9 cellular contexts compared by ENCODE assay signal in genomic region chr13:72728290-72728605, GRCh38. TPM values are rescaled to one million over a fixed set of nuclear protein-coding genes. Genes with fewer than 3 reads are reported as not detected.
DNase-seq lines count a peak whose midpoint lies in the region; ATAC-seq, FAIRE-seq and TF ChIP-seq lines count a peak whose summit lies in the region.
"Had no signal": no experiment of that assay in that cellular context is flagged by ENCODE, and none has a peak within 500 bp of the region (broad histone marks: within the 10 kb centered on the region; RNA-seq: fewer than 3 reads in every experiment).

No MANE protein-coding gene starts in this region.

- BruUV-seq in endothelial cell of umbilical vein (replicated peaks; lab: Mats Ljungman, UMichigan), result TSS peak; percentile 35

- no peak for ATAC-seq in HG02642 (IDR thresholded peaks at IDR 0.05; ENCODE audit: poor library complexity, unreplicated experiment)

- TF ChIP-seq POLR2A in endothelial cell of umbilical vein (IDR thresholded peaks at IDR 0.05; ENCODE audit: low read depth, low read length), result no peak

- TF ChIP-seq CTCF in DOHH2 (IDR thresholded peaks at IDR 0.05; ENCODE audit: low read depth, low read length, poor library complexity, severe bottlenecking) (no peak), OCI-LY3 (IDR thresholded peaks at IDR 0.05; ENCODE audit: low read depth, low read length) (no peak), endothelial cell of umbilical vein (IDR thresholded peaks at IDR 0.05; ENCODE audit: extremely low read depth in 1 of 2, insufficient read depth in 1 of 2, low read depth in 1 of 2, low read length in 2 of 2) (no peak), parathyroid adenoma (IDR thresholded peaks at IDR 0.05) (no peak)

- FAIRE-seq in endothelial cell of umbilical vein (lab: Jason Lieb, UNC), result peak; percentile 31

- DNase-seq in endothelial cell of umbilical vein (ENCODE audit: low read depth, low spot score), result peak; percentile 13
- no peak for DNase-seq in cerebellar nuclear complex (lab: John Stamatoyannopoulos, UW)
- no peak for DNase-seq in stimulated activated CD4-positive, alpha-beta T cell treated with anti-CD3 and anti-CD28 coated beads, Interleukin-4, amount 100 ng/mL, for 4 hours
- DNase-seq in iPS-NIHi11 (ENCODE audit: low spot score), result no peak

- H4K20me1 ChIP-seq in DOHH2 (ENCODE audit: control insufficient read depth, insufficient read depth, low read depth, low read length) (no peaks in the 10 kb centered on the region), OCI-LY3 (ENCODE audit: insufficient read depth, low read length) (peaks cover 9% of the 10 kb centered on the region; the same call in 1 of the 2 replicates), endothelial cell of umbilical vein (replicated peaks; ENCODE audit: control insufficient read depth, extremely low read depth, insufficient read depth, low read length) (no peaks in the 10 kb centered on the region)

- no peaks in the 10 kb centered on the region for H3K9me1 ChIP-seq in endothelial cell of umbilical vein (replicated peaks; ENCODE audit: control insufficient read depth, extremely low read depth, insufficient read depth, low read length)

- peaks cover 84% of the 10 kb centered on the region for H3K79me2 ChIP-seq in DOHH2 (ENCODE audit: control insufficient read depth, low read length)
- H3K79me2 ChIP-seq in OCI-LY3 (ENCODE audit: low read length), result peaks cover 89% of the 10 kb centered on the region
- H3K79me2 ChIP-seq in endothelial cell of umbilical vein (ENCODE audit: control insufficient read depth, insufficient read depth, low read length), result peaks cover 78% of the 10 kb centered on the region
- no peaks in the 10 kb centered on the region for H3K79me2 ChIP-seq in parathyroid adenoma

- H2AFZ ChIP-seq in OCI-LY3 (ENCODE audit: low read depth, low read length), result peak overlapping the region; percentile 60
- peak overlapping the region; percentile 93 for H2AFZ ChIP-seq in endothelial cell of umbilical vein (ENCODE audit: low read depth, low read length)
- H2AFZ ChIP-seq in parathyroid adenoma, result peak overlapping the region; percentile 87

- peaks cover 77% of the 10 kb centered on the region for H3K36me3 ChIP-seq in DOHH2 (ENCODE audit: control insufficient read depth, low read length)
- peaks cover 43% of the 10 kb centered on the region for H3K36me3 ChIP-seq in OCI-LY3 (replicated peaks; ENCODE audit: low read depth, low read length)
- H3K36me3 ChIP-seq in endothelial cell of umbilical vein (ENCODE audit: control insufficient read depth in 2 of 2, extremely low read depth in 1 of 2, insufficient read depth in 2 of 2, low read length in 2 of 2), result peaks cover 0 to 2% of the 10 kb centered on the region in 2 experiments
- no peaks in the 10 kb centered on the region for H3K36me3 ChIP-seq in parathyroid adenoma (ENCODE audit: control insufficient read depth, insufficient read depth, low read length)

- CTCF ChIA-PET in endothelial cell of umbilical vein (lab: Charles Lee), result interaction anchor here (0.7 to 1.0 kb wide), 3 partner anchors 10 to 76 kb away, joined by 3 read pairs; no protein-coding TSS in a partner anchor

- peak overlapping the region; percentile 58 for H3K27ac ChIP-seq in DOHH2 (ENCODE audit: low read depth, low read length)
- H3K27ac ChIP-seq in OCI-LY3 (ENCODE audit: low read length), result peak overlapping the region; percentile 59
- no peak overlapping the region for H3K27ac ChIP-seq in endothelial cell of umbilical vein (ENCODE audit: insufficient read depth, low read depth, low read length)
- H3K27ac ChIP-seq in parathyroid adenoma, result no peak overlapping the region
- H3K27ac ChIP-seq: epithelial cell of prostate had no signal

- H3K4me3 ChIP-seq in DOHH2 (ENCODE audit: low read length), result peak overlapping the region; percentile 99
- peak overlapping the region; percentile 92 for H3K4me3 ChIP-seq in OCI-LY3 (ENCODE audit: low read length)
- peak overlapping the region; percentile 42 to 77 (median 76) for H3K4me3 ChIP-seq in endothelial cell of umbilical vein (replicated peaks in 1 of 3; ENCODE audit: insufficient read depth in 1 of 3, low read depth in 1 of 3, low read length in 3 of 3)
- H3K4me3 ChIP-seq in parathyroid adenoma (ENCODE audit: low read depth, low read length), result peak overlapping the region; percentile 88

- no peaks in the 10 kb centered on the region for H3K9me2 ChIP-seq in DOHH2 (replicated peaks; ENCODE audit: control insufficient read depth, low read length)

- H3K27me3 ChIP-seq in DOHH2 (ENCODE audit: control insufficient read depth, low read length) (no peaks in the 10 kb centered on the region), OCI-LY3 (ENCODE audit: low read depth, low read length) (no peaks in the 10 kb centered on the region), endothelial cell of umbilical vein (ENCODE audit: control insufficient read depth in 2 of 2, insufficient read depth in 2 of 2, low read length in 2 of 2) (no peaks in the 10 kb centered on the region), parathyroid adenoma (ENCODE audit: control insufficient read depth, insufficient read depth, low read length) (no peaks in the 10 kb centered on the region)

- H3K4me2 ChIP-seq in DOHH2 (ENCODE audit: low read length) (peak overlapping the region; percentile 75), OCI-LY3 (ENCODE audit: low read length) (peak overlapping the region; percentile 89), endothelial cell of umbilical vein (ENCODE audit: insufficient read depth, low read length) (peak overlapping the region; percentile 60), parathyroid adenoma (ENCODE audit: low read length) (peak overlapping the region; percentile 81)

- dilution Hi-C loops in endothelial cell of umbilical vein (cut with MboI; ENCODE audit: extremely low pct_ligation_motif_present, low sequenced_read_pairs), result no loop called here

- no peaks in the 10 kb centered on the region for H3F3A ChIP-seq in DOHH2 (ENCODE audit: control insufficient read depth, insufficient read depth)

- POLR2A ChIA-PET in endothelial cell of umbilical vein (lab: Charles Lee), result no interaction called here

- H3K4me1 ChIP-seq in DOHH2 (ENCODE audit: control insufficient read depth, low read length) (peaks cover 44% of the 10 kb centered on the region), OCI-LY3 (ENCODE audit: low read length) (peaks cover 35% of the 10 kb centered on the region), endothelial cell of umbilical vein (ENCODE audit: control insufficient read depth, extremely low read depth, insufficient read depth, low read length) (peaks cover 24% of the 10 kb centered on the region), parathyroid adenoma (no peaks in the 10 kb centered on the region)

- H3K9me3 ChIP-seq in DOHH2 (ENCODE audit: control insufficient read depth, insufficient read depth, low read length), result no peaks in the 10 kb centered on the region
- H3K9me3 ChIP-seq in OCI-LY3 (ENCODE audit: insufficient read depth, low read length), result no peaks in the 10 kb centered on the region
- no peaks in the 10 kb centered on the region for H3K9me3 ChIP-seq in endothelial cell of umbilical vein (replicated peaks; ENCODE audit: control insufficient read depth, insufficient read depth, low read length)
- no peaks in the 10 kb centered on the region for H3K9me3 ChIP-seq in parathyroid adenoma (ENCODE audit: control insufficient read depth, low read length)

- H3K9ac ChIP-seq in OCI-LY3 (ENCODE audit: low read length) (peak overlapping the region; percentile 94), endothelial cell of umbilical vein (replicated peaks; ENCODE audit: extremely low read depth, insufficient read depth, low read length) (peak overlapping the region; percentile 45), parathyroid adenoma (no peak overlapping the region)

- intact Hi-C loops in endothelial cell of umbilical vein (cut with micrococcal nuclease), result no loop called here

RNA-seq across cellular contexts. Expression of gene BORA, which starts 0.5 kb away (rescaled TPM):
- total RNA-seq in endothelial cell of umbilical vein, result 11.2 and 11.5 TPM in 2 replicates
- 2.4 and 3.2 TPM in 2 replicates for polyA plus RNA-seq in endothelial cell of umbilical vein
- 4.9 and 5.3 TPM in 2 replicates for polyA plus RNA-seq in endothelial cell of umbilical vein (2011; cell fraction: cytosol; rRNA removed)
- polyA plus RNA-seq in endothelial cell of umbilical vein (2011; cell fraction: nucleus; rRNA removed), result 4.8 and 5.6 TPM in 2 replicates
- 5.9 and 10.7 TPM in 2 replicates for polyA plus RNA-seq in endothelial cell of umbilical vein (2012)
- polyA minus RNA-seq in endothelial cell of umbilical vein, result 2.7 and 3.9 TPM in 2 replicates
- polyA minus RNA-seq in endothelial cell of umbilical vein (2011; cell fraction: cytosol; rRNA and poly(A)+ RNA removed), result 3.5 TPM
- 3.7 and 4.6 TPM in 2 replicates for polyA minus RNA-seq in endothelial cell of umbilical vein (2011; cell fraction: nucleus; rRNA and poly(A)+ RNA removed)

RNA-seq across cellular contexts. Expression of gene MZT1, which starts 0.8 kb away (rescaled TPM):
- total RNA-seq in endothelial cell of umbilical vein, result 19.4 and 22.6 TPM in 2 replicates
- 4.2 and 6.3 TPM in 2 replicates for polyA plus RNA-seq in endothelial cell of umbilical vein
- 6.0 and 6.4 TPM in 2 replicates for polyA plus RNA-seq in endothelial cell of umbilical vein (2011; cell fraction: cytosol; rRNA removed)
- polyA plus RNA-seq in endothelial cell of umbilical vein (2011; cell fraction: nucleus; rRNA removed), result 1.4 and 3.3 TPM in 2 replicates
- 13.6 and 21.1 TPM in 2 replicates for polyA plus RNA-seq in endothelial cell of umbilical vein (2012)
- polyA minus RNA-seq in endothelial cell of umbilical vein, result 1.8 and 2.0 TPM in 2 replicates
- polyA minus RNA-seq in endothelial cell of umbilical vein (2011; cell fraction: cytosol; rRNA and poly(A)+ RNA removed), result 7.1 TPM
- 1.1 and 1.4 TPM in 2 replicates for polyA minus RNA-seq in endothelial cell of umbilical vein (2011; cell fraction: nucleus; rRNA and poly(A)+ RNA removed)

RNA-seq across cellular contexts. Expression of gene DIS3, which starts 53.5 kb away (rescaled TPM):
- total RNA-seq in endothelial cell of umbilical vein, result 31.4 and 32.8 TPM in 2 replicates
- 11.4 and 12.4 TPM in 2 replicates for polyA plus RNA-seq in endothelial cell of umbilical vein
- 11.7 and 11.9 TPM in 2 replicates for polyA plus RNA-seq in endothelial cell of umbilical vein (2011; cell fraction: cytosol; rRNA removed)
- polyA plus RNA-seq in endothelial cell of umbilical vein (2011; cell fraction: nucleus; rRNA removed), result 21.1 and 27.4 TPM in 2 replicates
- polyA plus RNA-seq in endothelial cell of umbilical vein (2012), result 28.5 and 36.7 TPM in 2 replicates
- polyA minus RNA-seq in endothelial cell of umbilical vein, result 18.1 and 20.7 TPM in 2 replicates
- polyA minus RNA-seq in endothelial cell of umbilical vein (2011; cell fraction: cytosol; rRNA and poly(A)+ RNA removed), result 20.1 TPM
- 17.9 and 29.5 TPM in 2 replicates for polyA minus RNA-seq in endothelial cell of umbilical vein (2011; cell fraction: nucleus; rRNA and poly(A)+ RNA removed)

RNA-seq across cellular contexts. Expression of gene PIBF1, which starts 53.7 kb away (rescaled TPM):
- 18.2 and 18.4 TPM in 2 replicates for total RNA-seq in endothelial cell of umbilical vein
- 0.72 and 1.4 TPM in 2 replicates for polyA plus RNA-seq in endothelial cell of umbilical vein
- 3.1 and 3.6 TPM in 2 replicates for polyA plus RNA-seq in endothelial cell of umbilical vein (2011; cell fraction: cytosol; rRNA removed)
- polyA plus RNA-seq in endothelial cell of umbilical vein (2011; cell fraction: nucleus; rRNA removed), result 5.8 and 9.6 TPM in 2 replicates
- 12.6 and 14.5 TPM in 2 replicates for polyA plus RNA-seq in endothelial cell of umbilical vein (2012)
- 5.1 and 5.2 TPM in 2 replicates for polyA minus RNA-seq in endothelial cell of umbilical vein
- polyA minus RNA-seq in endothelial cell of umbilical vein (2011; cell fraction: cytosol; rRNA and poly(A)+ RNA removed), result 5.7 TPM
- polyA minus RNA-seq in endothelial cell of umbilical vein (2011; cell fraction: nucleus; rRNA and poly(A)+ RNA removed), result 19.4 and 27.0 TPM in 2 replicates

Comparison
In these comparisons a context has a peak if more than half of its experiments do, and no peak if none do; other contexts are left out.
1. H3K27ac ChIP-seq: peak in DOHH2 (single experiment) and OCI-LY3 (single experiment); none in endothelial cell of umbilical vein (single experiment) and parathyroid adenoma (single experiment).
2. Peak in every context shown above with its lines, with median percentiles within 50 percentile points of each other: H3K4me2 ChIP-seq, H3K4me3 ChIP-seq and H2AFZ ChIP-seq.